14 cellular contexts compared by ENCODE assay signal in the genomic region with DNA sequence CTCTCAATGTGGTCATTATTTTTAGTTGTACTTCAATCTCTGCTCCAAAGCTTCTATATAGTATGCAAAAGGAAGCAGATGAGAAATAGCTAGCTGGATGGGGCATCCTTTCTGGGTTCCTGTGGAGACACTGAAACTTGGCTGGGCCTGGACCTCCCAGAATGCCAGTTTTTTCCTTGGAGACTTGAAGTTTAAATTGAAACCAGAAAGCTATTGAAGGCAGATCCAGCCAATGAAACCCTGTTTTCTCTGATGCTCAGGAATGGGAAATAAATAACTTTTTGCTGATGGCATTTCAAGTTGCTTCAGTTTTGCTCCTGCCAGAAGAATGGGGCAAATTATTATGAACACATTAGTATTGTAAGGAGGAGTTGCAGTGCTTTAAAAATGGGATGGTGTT. TPM values are rescaled to one million over a fixed set of nuclear protein-coding genes. Genes with fewer than 3 reads are reported as not detected.
A peak's percentile ranks its signal among the peaks of the same experiment; 100 is the strongest.
DNase-seq lines count a peak whose midpoint lies in the region; ATAC-seq and TF ChIP-seq lines count a peak whose summit lies in the region.
"Had no signal": no experiment of that assay in that cellular context is flagged by ENCODE, and none has a peak within 500 bp of the region (broad histone marks: within the 10 kb centered on the region; RNA-seq: fewer than 3 reads in every experiment).

No MANE protein-coding gene starts in this region.

- H3K4me3 ChIP-seq in AG10803 (ENCODE audit: low read length), result no peak overlapping the region
- H3K4me3 ChIP-seq in SK-N-SH (ENCODE audit: low read depth in 2 of 2, low read length in 1 of 2), result no peak overlapping the region
- no peak overlapping the region for H3K4me3 ChIP-seq in fibroblast of the aortic adventitia (ENCODE audit: low read depth, low read length)
- peak overlapping the region in 1 of 4 donors; percentile 94 for H3K4me3 ChIP-seq in sigmoid colon

- H3F3A ChIP-seq in SK-N-SH (replicated peaks; ENCODE audit: insufficient read depth), result peaks cover 5% of the 10 kb centered on the region

- no peak overlapping the region for H2AFZ ChIP-seq in SK-N-SH (ENCODE audit: low read depth)

- intact Hi-C loops in sigmoid colon (cut with DNase I), result loop anchor here (2.0 to 5.0 kb wide), 3 partner anchors 17 to 204 kb away; no protein-coding TSS in a partner anchor

- peaks cover 57% of the 10 kb centered on the region for H3K79me2 ChIP-seq in SK-N-SH (ENCODE audit: insufficient read depth)

- no peaks in the 10 kb centered on the region for H3K9me2 ChIP-seq in SK-N-SH

- H3K36me3 ChIP-seq in SK-N-SH (replicated peaks in 1 of 2; ENCODE audit: control insufficient read depth in 1 of 2, insufficient read depth in 2 of 2, low read length in 1 of 2), result no peaks in the 10 kb centered on the region
- H3K36me3 ChIP-seq in sigmoid colon, result no peaks in the 10 kb centered on the region

- no peaks in the 10 kb centered on the region for H4K20me1 ChIP-seq in SK-N-SH (ENCODE audit: insufficient read depth)

- no peak for TF ChIP-seq POLR2A in sigmoid colon (IDR thresholded peaks at IDR 0.05)

- peak overlapping the region; percentile 93 for H3K4me2 ChIP-seq in SK-N-SH

- TF ChIP-seq RAD21 in SK-N-SH (IDR thresholded peaks at IDR 0.05; ENCODE audit: low read length), result no peak

- POLR2A ChIA-PET in SK-N-SH (lab: Yijun Ruan, JAX), result interaction anchor here (0.9 kb wide), 1 partner anchor 59 kb away, joined by 3 read pairs; no protein-coding TSS in a partner anchor

- TF ChIP-seq CTCF in AG10803 (conservative IDR thresholded peaks at IDR 0.05; ENCODE audit: low read length) (no peak), SK-N-SH (IDR thresholded peaks at IDR 0.05) (no peak), fibroblast of the aortic adventitia (IDR thresholded peaks at IDR 0.05; ENCODE audit: insufficient read depth, low read length) (no peak), sigmoid colon (IDR thresholded peaks at IDR 0.05) (no peak)

- H3K27ac ChIP-seq in SK-N-SH (ENCODE audit: low read depth in 2 of 2, low read length in 1 of 2) (peak overlapping the region; percentile 40 to 69; a peak in 2 of 4 replicates), sigmoid colon (peak overlapping the region; percentile 93 to 99 (median 98))

- no peaks in the 10 kb centered on the region for H3K9me3 ChIP-seq in SK-N-SH
- H3K9me3 ChIP-seq in sigmoid colon, result no peaks in the 10 kb centered on the region

- H3K27me3 ChIP-seq in SK-N-SH (ENCODE audit: insufficient read depth), result no peaks in the 10 kb centered on the region
- H3K27me3 ChIP-seq in sigmoid colon, result no peaks in the 10 kb centered on the region

- CTCF ChIA-PET in SK-N-SH (lab: Yijun Ruan, JAX), result interaction anchor here (0.6 to 1.4 kb wide), 2 partner anchors 11 to 751 kb away, joined by 3 read pairs; no protein-coding TSS in a partner anchor

- H3K4me1 ChIP-seq in SK-N-SH (ENCODE audit: control insufficient read depth in 1 of 2, insufficient read depth in 2 of 2, low read depth in 1 of 2, low read length in 1 of 2), result peaks cover 27 to 32% of the 10 kb centered on the region in 2 experiments
- peaks cover 0 to 72% (median 53%) of the 10 kb centered on the region in 4 donors for H3K4me1 ChIP-seq in sigmoid colon

- H3K9ac ChIP-seq in SK-N-SH, result no peak overlapping the region

- DNase-seq in AG10803 (ENCODE audit: low read depth) (peak; percentile 81), SK-N-SH (no peak), fibroblast of the aortic adventitia (ENCODE audit: low read depth) (peak; percentile 43), sigmoid colon (no peak), NCI-H524 (lab: John Stamatoyannopoulos, UW) (no peak), NCI-H82 treated with DMSO at 0.1 percent for 48 hours (lab: John Stamatoyannopoulos, UW; ENCODE audit: unreplicated experiment) (no peak)
- DNase-seq: activated naive CD4-positive, alpha-beta T cell treated with anti-CD3 and anti-CD28 coated beads, Interleukin-2, amount 10 ng/mL, durations not matched to agents 7 days and 5 days; effector memory CD8-positive, alpha-beta T cell; glutamatergic neuron; NCI-H774; posterior cingulate gyrus had no signal

- ATAC-seq in GM21723 (IDR thresholded peaks at IDR 0.05; ENCODE audit: unreplicated experiment) (no peak), GM18511 (IDR thresholded peaks at IDR 0.05; ENCODE audit: unreplicated experiment) (no peak)
- ATAC-seq: activated CD4-positive, CD25-positive, alpha-beta regulatory T cell treated with anti-CD3 and anti-CD28 coated beads, Interleukin-2, amount 50 U/mL, for 24 hours; effector memory CD8-positive, alpha-beta T cell had no signal

- TF ChIP-seq EP300 in SK-N-SH (IDR thresholded peaks at IDR 0.05; ENCODE audit: borderline replicate concordance in 1 of 2, low read depth in 1 of 2, low read length in 1 of 2) (no peak), sigmoid colon (IDR thresholded peaks at IDR 0.05) (no peak)

TF ChIP-seq in SK-N-SH, 30 proteins besides CTCF, POLR2A, EP300 and RAD21:
- no peak for TF ChIP-seq CHD2 (IDR thresholded peaks at IDR 0.05; ENCODE audit: low read length, partially characterized antibody)
- TF ChIP-seq TCF12 (IDR thresholded peaks at IDR 0.05), result 0 out of 2 replicates have a peak, but pooled peaks have one; percentile 35
- no peak for TF ChIP-seq SMC3 (IDR thresholded peaks at IDR 0.05; ENCODE audit: low read depth, low read length)

RNA-seq across cellular contexts. Expression of a gene that starts 2.9 kb away (rescaled TPM):
- polyA plus RNA-seq in SK-N-SH (2012; rRNA removed) (3.0 and 3.1 TPM in 2 replicates), sigmoid colon (1 to 10 TPM in 2 of 3 donors, under 1 TPM in 1; 0.69 to 3.7 (median 1.2) TPM)
- polyA plus RNA-seq in SK-N-SH (2012; cell fraction: cytosol; rRNA removed), result 2.8 and 3.0 TPM in 2 replicates
- 2.8 and 4.3 TPM in 2 replicates for polyA plus RNA-seq in SK-N-SH (2012; cell fraction: nucleus; rRNA removed)
- total RNA-seq in fibroblast of the aortic adventitia (ENCODE audit: low replicate concordance) (10.5 and 15.0 TPM in 2 replicates), sigmoid colon (100 to 1,000 TPM in 1 of 4 donors, 10 to 100 TPM in 3; 67.9 to 100 (median 70.2) TPM)

Comparison
In these comparisons a context has a peak if more than half of its experiments do, and no peak if none do; other contexts are left out.
1. DNase-seq: peak in AG10803 (single experiment) and fibroblast of the aortic adventitia (single experiment); none in SK-N-SH (single experiment), sigmoid colon (single experiment), NCI-H524 (0 of 2) and NCI-H82 treated with DMSO at 0.1 percent for 48 hours (single experiment).